ENCODE assay signal across 13 cellular contexts in genomic region chr5:142870552-142870951, GRCh38.
DNase-seq lines count a peak whose midpoint lies in the region; ATAC-seq, FAIRE-seq and TF ChIP-seq lines count a peak whose summit lies in the region.
"Had no signal": no experiment of that assay in that cellular context is flagged by ENCODE, and none has a peak within 500 bp of the region (broad histone marks: within the 10 kb centered on the region; RNA-seq: fewer than 3 reads in every experiment).

No MANE protein-coding gene starts in this region.

- H3K36me3 Mint-ChIP-seq in type B pancreatic cell, result no peaks in the 10 kb centered on the region

- TF ChIP-seq CTCF in left ventricle myocardium inferior (IDR thresholded peaks at IDR 0.05; ENCODE audit: borderline replicate concordance) (no peak), pancreas (IDR thresholded peaks at IDR 0.05) (no peak), type B pancreatic cell (conservative IDR thresholded peaks at IDR 0.05) (no peak)

- H3K36me3 ChIP-seq in left ventricle myocardium inferior (no peaks in the 10 kb centered on the region), pancreas (no peaks in the 10 kb centered on the region)

- no peak for FAIRE-seq in pancreas (lab: Jason Lieb, UNC)
- FAIRE-seq: H54 had no signal

- no peak for DNase-seq in left ventricle myocardium inferior
- no peak for DNase-seq in cardiac septum (ENCODE audit: low spot score)
- no peak for DNase-seq in left colon
- DNase-seq in pancreas, result no peak
- DNase-seq in NCI-H345 (lab: John Stamatoyannopoulos, UW), result no peak
- DNase-seq in type B pancreatic cell (ENCODE audit: extremely low spot score, unreplicated experiment), result no peak
- DNase-seq: 8988T, DMS153, EL, NCI-H510A treated with DMSO at 0.1 percent for 48 hours had no signal

- no peaks in the 10 kb centered on the region for H3K27me3 ChIP-seq in left ventricle myocardium inferior (ENCODE audit: low read depth)
- H3K27me3 ChIP-seq in pancreas, result no peaks in the 10 kb centered on the region

- H3K4me3 ChIP-seq in left ventricle myocardium inferior, result no peak overlapping the region
- no peak overlapping the region for H3K4me3 ChIP-seq in pancreas

- H3K9me3 ChIP-seq in left ventricle myocardium inferior (replicated peaks) (no peaks in the 10 kb centered on the region), pancreas (no peaks in the 10 kb centered on the region)

- peak overlapping the region; percentile 17 for H3K27ac ChIP-seq in left ventricle myocardium inferior (replicated peaks)
- H3K27ac ChIP-seq in pancreas, result peak overlapping the region; percentile 35 to 81 (median 63)

- H3K27me3 Mint-ChIP-seq in type B pancreatic cell, result no peaks in the 10 kb centered on the region

- H3K4me3 Mint-ChIP-seq in type B pancreatic cell, result no peak overlapping the region

- peaks cover 99% of the 10 kb centered on the region for H3K4me1 ChIP-seq in left ventricle myocardium inferior
- peaks cover 34 to 77% (median 70%) of the 10 kb centered on the region in 3 donors for H3K4me1 ChIP-seq in pancreas

- H3K4me1 Mint-ChIP-seq in type B pancreatic cell (ENCODE audit: unreplicated experiment), result peaks cover 45% of the 10 kb centered on the region

- WGBS in pancreas, 2 donors, result 60 to 75% methylated on average over 2 of the region's 2 CpGs

- ATAC-seq in left colon (peak; percentile 20), pancreas (no peak), HG02798 (IDR thresholded peaks at IDR 0.05; ENCODE audit: poor library complexity, unreplicated experiment) (no peak), GM18520 (IDR thresholded peaks at IDR 0.05; ENCODE audit: unreplicated experiment) (no peak)

- no peak overlapping the region for H3K27ac Mint-ChIP-seq in type B pancreatic cell

- intact Hi-C loops in left ventricle myocardium inferior (cut with micrococcal nuclease) (loop anchor here (5.0 kb wide), 1 partner anchor 98 kb away; the partner anchor contains the start of gene ARHGAP26), cardiac septum (cut with DNase I) (loop anchor here (2.0 kb wide), 1 partner anchor 100 kb away; the partner anchor contains the start of gene ARHGAP26), left colon (cut with DNase I, micrococcal nuclease) (loop anchor here in 1 of 2 donors (10.0 kb wide), 1 partner anchor 126 kb away; no protein-coding TSS in a partner anchor), pancreas (cut with DNase I) (loop anchor here in 1 of 3 donors (10.0 kb wide), 1 partner anchor 116 kb away; no protein-coding TSS in a partner anchor)

- H3K9me3 Mint-ChIP-seq in type B pancreatic cell, result no peaks in the 10 kb centered on the region
